ENCODE assay signal across 27 cellular contexts in the genomic region with DNA sequence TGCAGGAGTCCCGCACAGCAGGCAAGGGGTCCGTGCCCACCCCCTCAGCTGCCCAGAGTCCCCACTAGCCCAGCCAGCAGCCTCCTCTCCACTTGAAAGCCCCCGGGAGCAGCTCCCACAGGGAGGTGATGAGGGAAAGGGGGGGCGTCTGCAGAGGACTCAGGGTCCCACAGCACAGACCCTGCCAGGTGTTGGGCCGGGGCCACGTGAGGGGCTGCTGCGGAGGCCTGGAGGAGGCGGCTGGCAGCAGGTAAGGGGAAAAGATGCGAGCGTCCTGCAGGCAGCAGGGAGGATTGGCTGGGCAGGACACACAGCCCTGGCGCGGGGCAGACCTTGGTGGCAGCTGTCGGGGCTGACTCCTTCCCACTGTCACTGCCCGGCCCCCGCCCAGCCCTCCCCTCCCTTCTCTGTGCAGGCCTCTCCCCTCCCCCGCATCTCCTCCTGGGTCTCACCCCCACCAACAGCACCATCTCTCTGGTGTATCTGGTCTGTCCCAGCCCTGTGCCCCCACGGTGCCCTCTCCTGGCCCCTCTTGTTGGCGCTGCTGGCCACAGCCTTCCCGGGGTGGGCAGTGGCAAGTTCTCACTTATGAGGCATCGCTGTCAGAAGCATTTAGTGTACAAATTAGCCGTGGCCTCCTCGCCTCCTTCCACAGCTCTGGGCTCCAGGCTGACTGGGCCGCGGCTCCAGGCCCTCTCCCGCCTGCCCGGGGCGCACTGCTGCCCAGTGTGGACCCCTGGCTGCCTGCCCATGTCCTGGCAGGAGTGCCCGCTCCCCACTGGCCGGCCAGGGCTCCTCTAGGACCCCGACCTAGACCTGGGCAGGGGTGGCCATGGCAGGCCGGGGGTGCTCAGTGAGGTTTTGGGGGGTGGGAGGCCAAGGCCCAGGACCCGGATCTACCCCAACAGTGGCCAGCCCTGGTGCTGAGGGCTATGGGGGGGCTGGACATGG.
A peak's percentile ranks its signal among the peaks of the same experiment; 100 is the strongest.
DNase-seq lines count a peak whose midpoint lies in the region; ATAC-seq and TF ChIP-seq lines count a peak whose summit lies in the region.
"Had no signal": no experiment of that assay in that cellular context is flagged by ENCODE, and none has a peak within 500 bp of the region (broad histone marks: within the 10 kb centered on the region; RNA-seq: fewer than 3 reads in every experiment).

No MANE protein-coding gene starts in this region.

- peak overlapping the region; percentile 31 for H3K27ac ChIP-seq in epithelial cell of prostate
- H3K27ac ChIP-seq: 22Rv1, foreskin keratinocyte, hepatocyte, neural progenitor cell, SJCRH30, thoracic aorta had no signal

- ATAC-seq in HG03571 (IDR thresholded peaks at IDR 0.05; ENCODE audit: unreplicated experiment) = no peak
- ATAC-seq: activated T-helper 17 cell treated with anti-CD3 and anti-CD28 coated beads, Interleukin-2, amount 50 U/mL, for 72 hours had no signal

- DNase-seq in DMS 273 (lab: John Stamatoyannopoulos, UW; ENCODE audit: unreplicated experiment) (peak; percentile 55), DMS 273 treated with DMSO at 0.1 percent for 48 hours (lab: John Stamatoyannopoulos, UW) (no peak), RKO (ENCODE audit: low spot score) (peak; percentile 25), epithelial cell of prostate (ENCODE audit: low read depth, low spot score) (no peak), retina (peak; percentile 92), GM10266 (ENCODE audit: extremely low spot score) (no peak), NCI-H2227 (lab: John Stamatoyannopoulos, UW; ENCODE audit: unreplicated experiment) (no peak)
- DNase-seq: activated CD4-positive, alpha-beta T cell treated with anti-CD3 and anti-CD28 coated beads, Interleukin-2, amount 50 U/mL, for 1 hour; cerebellar nuclear complex; COR-L47; EL; GOT3; KG1; NCI-H187; NCI-H345; NCI-H774; SJCRH30; spleen; stimulated activated CD4-positive, alpha-beta T cell treated with anti-CD3 and anti-CD28 coated beads, Interleukin-4, amount 100 ng/mL, for 1 hour; stimulated activated naive CD4-positive, alpha-beta T cell had no signal

- TF ChIP-seq CTCF in GM10266 (IDR thresholded peaks at IDR 0.05; ENCODE audit: control insufficient read depth, insufficient read depth, low read depth, missing control alignments) = no peak

Comparison
In these comparisons a context has a peak if more than half of its experiments do, and no peak if none do; other contexts are left out.
1. DNase-seq: peak in DMS 273 (single experiment), RKO (single experiment) and retina (single experiment); none in DMS 273 treated with DMSO at 0.1 percent for 48 hours (single experiment), epithelial cell of prostate (single experiment), GM10266 (single experiment) and NCI-H2227 (single experiment).